Comparison of ENCODE assay signal across 28 cellular contexts in the genomic region with DNA sequence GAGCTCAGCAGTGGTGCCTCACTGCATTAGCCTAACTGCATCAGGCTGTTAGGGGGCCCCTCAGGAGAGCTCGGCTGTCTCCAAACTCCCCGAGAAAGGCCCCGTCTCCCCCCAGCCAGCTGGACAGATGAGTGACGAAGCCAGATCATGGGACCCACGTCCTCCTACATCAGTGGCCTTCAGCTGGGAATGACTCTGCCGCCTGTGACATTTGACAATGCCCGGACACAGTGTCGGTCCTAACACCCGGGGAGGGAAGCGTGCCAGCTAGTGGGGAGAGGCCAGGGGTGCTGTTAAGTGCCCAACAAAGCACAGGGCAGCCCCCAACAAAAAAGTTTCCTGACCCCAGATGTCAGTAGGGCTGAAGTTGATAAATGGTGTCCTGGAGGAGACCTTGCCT.
"Had no signal": no experiment of that assay in that cellular context is flagged by ENCODE, and none has a peak within 500 bp of the region (broad histone marks: within the 10 kb centered on the region; RNA-seq: fewer than 3 reads in every experiment).

No MANE protein-coding gene starts in this region.

- H3K4me1 Mint-ChIP-seq: activated CD4-positive, alpha-beta T cell treated with anti-CD3 and anti-CD28 coated beads for 36 hours; activated CD4-positive, alpha-beta T cell treated with anti-CD3 and anti-CD28 coated beads, Interleukin-2, amount 10 ng/mL, durations not matched to agents 24 days and 14 days; activated CD8-positive, alpha-beta memory T cell treated with anti-CD3 and anti-CD28 coated beads, Interleukin-2, amount 10 ng/mL, durations not matched to agents 7 days and 5 days; activated naive CD4-positive, alpha-beta T cell treated with anti-CD3 and anti-CD28 coated beads, Interleukin-2, amount 50 U/mL, for 24 hours; activated naive CD8-positive, alpha-beta T cell treated with anti-CD3 and anti-CD28 coated beads for 36 hours; activated naive CD8-positive, alpha-beta T cell treated with anti-CD3 and anti-CD28 coated beads, Interleukin-2, amount 50 U/mL, for 24 hours had no signal

- H3K9me3 ChIP-seq: adrenal gland, body of pancreas, colonic mucosa had no signal

- H3K4me3 Mint-ChIP-seq: activated CD4-positive, alpha-beta memory T cell treated with anti-CD3 and anti-CD28 coated beads for 36 hours; activated CD4-positive, alpha-beta T cell treated with anti-CD3 and anti-CD28 coated beads for 36 hours; activated CD4-positive, alpha-beta T cell treated with anti-CD3 and anti-CD28 coated beads, Interleukin-2, amount 10 ng/mL, durations not matched to agents 24 days and 14 days; activated CD8-positive, alpha-beta memory T cell treated with anti-CD3 and anti-CD28 coated beads, Interleukin-2, amount 10 ng/mL, durations not matched to agents 7 days and 5 days; activated CD8-positive, alpha-beta T cell treated with anti-CD3 and anti-CD28 coated beads, Interleukin-2, amount 10 ng/mL, durations not matched to agents 7 days and 5 days; activated naive CD4-positive, alpha-beta T cell treated with anti-CD3 and anti-CD28 coated beads for 36 hours; activated naive CD4-positive, alpha-beta T cell treated with anti-CD3 and anti-CD28 coated beads, Interleukin-2, amount 50 U/mL, for 24 hours; activated naive CD8-positive, alpha-beta T cell treated with anti-CD3 and anti-CD28 coated beads for 36 hours; activated naive CD8-positive, alpha-beta T cell treated with anti-CD3 and anti-CD28 coated beads, Interleukin-2, amount 50 U/mL, for 24 hours; activated T-helper 1 cell treated with anti-CD3 and anti-CD28 coated beads, Interleukin-12 subunit alpha, Interleukin-12 subunit beta, Interleukin-2, Interleukin-4 antibody, amounts not matched to agents 30 ng/mL and 10 ng/mL and 1 ng/mL, durations not matched to agents 14 hours and 24 hours and 36 hours had no signal

- H3K4me1 ChIP-seq: adrenal gland, body of pancreas, colonic mucosa had no signal

- H3K36me3 ChIP-seq: adrenal gland, colonic mucosa had no signal

- H3K27ac ChIP-seq: adrenal gland, body of pancreas, colonic mucosa had no signal

- ATAC-seq: activated CD4-positive, alpha-beta T cell treated with anti-CD3 and anti-CD28 coated beads for 36 hours; activated CD8-positive, alpha-beta memory T cell treated with anti-CD3 and anti-CD28 coated beads, Interleukin-2, amount 10 ng/mL, durations not matched to agents 7 days and 5 days; activated CD8-positive, alpha-beta T cell treated with anti-CD3 and anti-CD28 coated beads, Interleukin-2, amount 10 ng/mL, durations not matched to agents 7 days and 5 days; activated naive CD8-positive, alpha-beta T cell treated with anti-CD3 and anti-CD28 coated beads, Interleukin-2, amount 50 U/mL, for 24 hours; body of pancreas; esophagus mucosa had no signal

- H3K4me3 ChIP-seq: adrenal gland, body of pancreas, colonic mucosa had no signal

- H3K27me3 ChIP-seq: adrenal gland, colonic mucosa had no signal

- DNase-seq: activated CD4-positive, alpha-beta memory T cell treated with anti-CD3 and anti-CD28 coated beads for 36 hours; activated CD4-positive, alpha-beta T cell treated with anti-CD3 and anti-CD28 coated beads for 36 hours; activated CD4-positive, alpha-beta T cell treated with anti-CD3 and anti-CD28 coated beads, Interleukin-2, amount 10 ng/mL, durations not matched to agents 24 days and 14 days; activated CD4-positive, CD25-positive, alpha-beta regulatory T cell; activated CD4-positive, CD25-positive, alpha-beta regulatory T cell treated with anti-CD3 and anti-CD28 coated beads, Interleukin-2, amount 50 U/mL, for 72 hours; activated CD8-positive, alpha-beta memory T cell treated with anti-CD3 and anti-CD28 coated beads, Interleukin-2, amount 10 ng/mL, durations not matched to agents 7 days and 5 days; activated CD8-positive, alpha-beta memory T cell treated with anti-CD3 and anti-CD28 coated beads, Interleukin-2, amount 50 U/mL, for 4 hours; activated CD8-positive, alpha-beta T cell treated with anti-CD3 and anti-CD28 coated beads, Interleukin-2, amount 10 ng/mL, durations not matched to agents 7 days and 5 days; activated effector memory CD4-positive, alpha-beta T cell treated with anti-CD3 and anti-CD28 coated beads, Interleukin-2, amount 50 U/mL, for 16 hours; activated naive CD4-positive, alpha-beta T cell treated with anti-CD3 and anti-CD28 coated beads for 36 hours; activated naive CD8-positive, alpha-beta T cell treated with anti-CD3 and anti-CD28 coated beads for 36 hours; activated naive CD8-positive, alpha-beta T cell treated with anti-CD3 and anti-CD28 coated beads, Interleukin-2, amount 50 U/mL, for 24 hours; activated T-cell treated with anti-CD3 and anti-CD28 coated beads, Interleukin-2, amount 50 U/mL, for 1 hour; activated T-cell treated with anti-CD3 and anti-CD28 coated beads, Interleukin-2, amount 50 U/mL, for 48 hours; amygdala; aorta; body of pancreas; central memory CD4-positive, alpha-beta T cell; cerebellar nuclear complex; colonic mucosa; effector CD8-positive, alpha-beta T cell; foreskin fibroblast; T-helper 2 cell had no signal

- H3K36me3 Mint-ChIP-seq: activated CD4-positive, alpha-beta memory T cell treated with anti-CD3 and anti-CD28 coated beads for 36 hours; activated CD8-positive, alpha-beta memory T cell treated with anti-CD3 and anti-CD28 coated beads, Interleukin-2, amount 10 ng/mL, durations not matched to agents 7 days and 5 days; activated naive CD4-positive, alpha-beta T cell treated with anti-CD3 and anti-CD28 coated beads, Interleukin-2, amount 50 U/mL, for 24 hours; activated naive CD8-positive, alpha-beta T cell treated with anti-CD3 and anti-CD28 coated beads for 36 hours had no signal

- H3K27ac Mint-ChIP-seq: activated CD4-positive, alpha-beta memory T cell treated with anti-CD3 and anti-CD28 coated beads for 36 hours; activated CD4-positive, alpha-beta T cell treated with anti-CD3 and anti-CD28 coated beads for 36 hours; activated CD4-positive, alpha-beta T cell treated with anti-CD3 and anti-CD28 coated beads, Interleukin-2, amount 10 ng/mL, durations not matched to agents 24 days and 14 days; activated CD8-positive, alpha-beta memory T cell treated with anti-CD3 and anti-CD28 coated beads, Interleukin-2, amount 10 ng/mL, durations not matched to agents 7 days and 5 days; activated CD8-positive, alpha-beta T cell treated with anti-CD3 and anti-CD28 coated beads, Interleukin-2, amount 10 ng/mL, durations not matched to agents 7 days and 5 days; activated naive CD4-positive, alpha-beta T cell treated with anti-CD3 and anti-CD28 coated beads for 36 hours; activated naive CD4-positive, alpha-beta T cell treated with anti-CD3 and anti-CD28 coated beads, Interleukin-2, amount 50 U/mL, for 24 hours; activated naive CD8-positive, alpha-beta T cell treated with anti-CD3 and anti-CD28 coated beads for 36 hours; activated naive CD8-positive, alpha-beta T cell treated with anti-CD3 and anti-CD28 coated beads, Interleukin-2, amount 50 U/mL, for 24 hours; activated T-helper 1 cell treated with anti-CD3 and anti-CD28 coated beads, Interleukin-12 subunit alpha, Interleukin-12 subunit beta, Interleukin-2, Interleukin-4 antibody, amounts not matched to agents 30 ng/mL and 10 ng/mL and 1 ng/mL, durations not matched to agents 14 hours and 24 hours and 36 hours; activated T-helper 2 cell treated with anti-CD3 and anti-CD28 coated beads, Interferon-gamma antibody, Interleukin-2, Interleukin-4, amounts not matched to agents 10 μg/mL and 5 μg/mL and 100 μg/mL, durations not matched to agents 14 hours and 24 hours and 36 hours had no signal

- H3K9me3 Mint-ChIP-seq: activated naive CD4-positive, alpha-beta T cell treated with anti-CD3 and anti-CD28 coated beads for 36 hours; activated naive CD4-positive, alpha-beta T cell treated with anti-CD3 and anti-CD28 coated beads, Interleukin-2, amount 50 U/mL, for 24 hours; activated naive CD8-positive, alpha-beta T cell treated with anti-CD3 and anti-CD28 coated beads for 36 hours; activated naive CD8-positive, alpha-beta T cell treated with anti-CD3 and anti-CD28 coated beads, Interleukin-2, amount 50 U/mL, for 24 hours had no signal
